23 cellular contexts compared by ENCODE assay signal in genomic region chr7:92076509-92076908, GRCh38. TPM values are rescaled to one million over a fixed set of nuclear protein-coding genes. Genes with fewer than 3 reads are reported as not detected.
A peak's percentile ranks its signal among the peaks of the same experiment; 100 is the strongest.
DNase-seq lines count a peak whose midpoint lies in the region; ATAC-seq and TF ChIP-seq lines count a peak whose summit lies in the region.
"Had no signal": no experiment of that assay in that cellular context is flagged by ENCODE, and none has a peak within 500 bp of the region (broad histone marks: within the 10 kb centered on the region; RNA-seq: fewer than 3 reads in every experiment).

No MANE protein-coding gene starts in this region.

- H3K9me3 ChIP-seq in PC-3 (ENCODE audit: low read length), result no peaks in the 10 kb centered on the region
- H3K9me3 ChIP-seq in mammary epithelial cell (replicated peaks; ENCODE audit: insufficient read depth, low read length), result no peaks in the 10 kb centered on the region
- no peaks in the 10 kb centered on the region for H3K9me3 ChIP-seq in left lung
- H3K9me3 ChIP-seq in uterus, result no peaks in the 10 kb centered on the region
- H3K9me3 ChIP-seq: colonic mucosa, heart right ventricle, right lobe of liver, tibial nerve had no signal

- H3K4me1 Mint-ChIP-seq in type B pancreatic cell (ENCODE audit: unreplicated experiment), result no peaks in the 10 kb centered on the region
- H3K4me1 Mint-ChIP-seq: brain; CD8-positive, alpha-beta memory T cell; H9; naive B cell; stimulated activated memory B cell treated with anti-CD40 and anti-IgM and Interleukin-4, amounts not matched to agents 10 μg/mL and 1 μg/mL and 100 μg/mL, for 72 hours had no signal

- no peak overlapping the region for H3K9ac ChIP-seq in PC-3 (ENCODE audit: low read length)
- H3K9ac ChIP-seq in mammary epithelial cell (ENCODE audit: insufficient read depth, low read length), result peak overlapping the region; percentile 29

- intact Hi-C loops in PC-3 (cut with micrococcal nuclease), result no loop called here
- intact Hi-C loops in mammary epithelial cell (cut with micrococcal nuclease), result no loop called here
- intact Hi-C loops in left lung (cut with DNase I), result no loop called here
- intact Hi-C loops in uterus (cut with DNase I; ENCODE audit: low total_unique reads), result no loop called here

- H3K4me3 Mint-ChIP-seq in type B pancreatic cell, result peak overlapping the region; percentile 66
- H3K4me3 Mint-ChIP-seq: brain; CD8-positive, alpha-beta memory T cell; H9; stimulated activated memory B cell treated with anti-CD40 and anti-IgM and Interleukin-4, amounts not matched to agents 10 μg/mL and 1 μg/mL and 100 μg/mL, for 72 hours had no signal

- H2AFZ ChIP-seq in PC-3 (ENCODE audit: low read length) (no peak overlapping the region), mammary epithelial cell (ENCODE audit: low read depth, low read length) (peak overlapping the region; percentile 43)

- CTCF ChIA-PET in PC-3 (lab: Charles Lee), result no interaction called here
- CTCF ChIA-PET in mammary epithelial cell (lab: Charles Lee; ENCODE audit: low non-redundant PET), result no interaction called here

- H4K20me1 ChIP-seq in PC-3 (ENCODE audit: low read length) (peaks cover 4% of the 10 kb centered on the region; the same call in 1 of the 2 replicates), mammary epithelial cell (ENCODE audit: insufficient read depth, low read length) (no peaks in the 10 kb centered on the region)

- peaks cover 17% of the 10 kb centered on the region for H3K4me1 ChIP-seq in PC-3 (ENCODE audit: insufficient read depth, low read length)
- H3K4me1 ChIP-seq in mammary epithelial cell (ENCODE audit: insufficient read depth, low read length), result peaks cover 10% of the 10 kb centered on the region
- no peaks in the 10 kb centered on the region for H3K4me1 ChIP-seq in left lung
- H3K4me1 ChIP-seq in uterus, result no peaks in the 10 kb centered on the region
- H3K4me1 ChIP-seq: colonic mucosa, heart right ventricle, right lobe of liver, tibial nerve had no signal

- TF ChIP-seq CTCF in PC-3 (conservative IDR thresholded peaks at IDR 0.05; ENCODE audit: low read depth, low read length), result no peak
- no peak for TF ChIP-seq CTCF in mammary epithelial cell (conservative IDR thresholded peaks at IDR 0.05 in 1 of 2, IDR thresholded peaks at IDR 0.05 in 1 of 2; ENCODE audit: extremely low read depth in 1 of 2, insufficient read depth in 1 of 2, low read depth in 1 of 2, low read length in 2 of 2)
- TF ChIP-seq CTCF in left lung (IDR thresholded peaks at IDR 0.05), result no peak
- TF ChIP-seq CTCF in type B pancreatic cell (conservative IDR thresholded peaks at IDR 0.05), result no peak
- TF ChIP-seq CTCF in uterus (IDR thresholded peaks at IDR 0.05), result no peak

- dilution Hi-C loops in mammary epithelial cell (cut with HindIII; ENCODE audit: low sequenced_read_pairs), result no loop called here

- H3K27ac Mint-ChIP-seq in type B pancreatic cell, result peak overlapping the region; percentile 96
- H3K27ac Mint-ChIP-seq: brain; H9; stimulated activated memory B cell treated with anti-CD40 and anti-IgM and Interleukin-4, amounts not matched to agents 10 μg/mL and 1 μg/mL and 100 μg/mL, for 72 hours had no signal

- no peaks in the 10 kb centered on the region for H3K27me3 Mint-ChIP-seq in type B pancreatic cell
- H3K27me3 Mint-ChIP-seq: brain; CD8-positive, alpha-beta memory T cell; naive B cell; stimulated activated memory B cell treated with anti-CD40 and anti-IgM and Interleukin-4, amounts not matched to agents 10 μg/mL and 1 μg/mL and 100 μg/mL, for 72 hours had no signal

- no peak overlapping the region; the same call in 1 of the 2 replicates for H3K27ac ChIP-seq in PC-3 (ENCODE audit: low read length)
- H3K27ac ChIP-seq in mammary epithelial cell (ENCODE audit: insufficient read depth, low read depth, low read length), result peak overlapping the region; percentile 66
- peak overlapping the region in 1 of 2 donors; percentile 9 for H3K27ac ChIP-seq in left lung
- H3K27ac ChIP-seq in uterus, result no peak overlapping the region
- H3K27ac ChIP-seq: colonic mucosa, heart right ventricle, right lobe of liver, tibial nerve, WERI-Rb-1 had no signal

- no peaks in the 10 kb centered on the region for H3F3A ChIP-seq in PC-3 (ENCODE audit: low read length, unreplicated experiment)

- in situ Hi-C loops in mammary epithelial cell (cut with MboI; ENCODE audit: low sequenced_read_pairs in 2 of 2), result no loop called here

- peak; percentile 90 for ATAC-seq in PC-3
- peak; percentile 97 for ATAC-seq in left lung
- no peak for ATAC-seq in GM18867 (IDR thresholded peaks at IDR 0.05; ENCODE audit: unreplicated experiment)
- ATAC-seq: heart right ventricle; HepG2; right lobe of liver; stimulated activated memory B cell treated with anti-CD40 and anti-IgM and Interleukin-4, amounts not matched to agents 10 μg/mL and 1 μg/mL and 100 μg/mL, for 72 hours had no signal

- H3K79me2 ChIP-seq in PC-3 (ENCODE audit: low read length) (no peaks in the 10 kb centered on the region), mammary epithelial cell (ENCODE audit: insufficient read depth, low read length) (no peaks in the 10 kb centered on the region)

- H3K9me3 Mint-ChIP-seq in type B pancreatic cell, result peaks cover 3% of the 10 kb centered on the region
- H3K9me3 Mint-ChIP-seq: brain; CD8-positive, alpha-beta memory T cell; H9; naive B cell; stimulated activated memory B cell treated with anti-CD40 and anti-IgM and Interleukin-4, amounts not matched to agents 10 μg/mL and 1 μg/mL and 100 μg/mL, for 72 hours had no signal

- peak; percentile 67 for DNase-seq in PC-3
- peak; percentile 81 for DNase-seq in mammary epithelial cell
- DNase-seq in left lung, result no peak
- no peak for DNase-seq in type B pancreatic cell (ENCODE audit: extremely low spot score, unreplicated experiment)
- DNase-seq in uterus, result no peak
- no peak for DNase-seq in HUDEP-2 (lab: John Stamatoyannopoulos, UW; ENCODE audit: unreplicated experiment in 76 of 76)
- DNase-seq: activated CD8-positive, alpha-beta memory T cell treated with anti-CD3 and anti-CD28 coated beads, Interleukin-2, amount 50 U/mL, for 48 hours; activated effector memory CD4-positive, alpha-beta T cell treated with Interleukin-2 at 50 U/mL for 16 hours; AML-193; CD8-positive, alpha-beta memory T cell; colonic mucosa; DND-41; H9; heart right ventricle; naive B cell; NCI-H510A treated with DMSO at 0.1 percent for 48 hours; right lobe of liver; WERI-Rb-1 had no signal

- H3K36me3 ChIP-seq in PC-3 (ENCODE audit: low read depth, low read length) (no peaks in the 10 kb centered on the region), mammary epithelial cell (ENCODE audit: insufficient read depth, low read length) (peaks cover 5% of the 10 kb centered on the region), left lung (peaks cover 0 to 62% of the 10 kb centered on the region in 2 donors), uterus (no peaks in the 10 kb centered on the region)
- H3K36me3 ChIP-seq: colonic mucosa had no signal

- no peaks in the 10 kb centered on the region for H3K9me2 ChIP-seq in PC-3 (replicated peaks; ENCODE audit: low read length)

- TF ChIP-seq POLR2A in uterus (IDR thresholded peaks at IDR 0.05), result no peak

- H3K27me3 ChIP-seq in PC-3 (ENCODE audit: low read length), result no peaks in the 10 kb centered on the region
- H3K27me3 ChIP-seq in mammary epithelial cell (ENCODE audit: insufficient read depth, low read length), result no peaks in the 10 kb centered on the region
- no peaks in the 10 kb centered on the region for H3K27me3 ChIP-seq in left lung
- H3K27me3 ChIP-seq in uterus, result no peaks in the 10 kb centered on the region
- H3K27me3 ChIP-seq: colonic mucosa, heart right ventricle, right lobe of liver, tibial nerve had no signal

- POLR2A ChIA-PET in PC-3 (lab: Charles Lee; ENCODE audit: unreplicated experiment), result no interaction called here

- WGBS in mammary epithelial cell (ENCODE audit: low coverage, missing lambda C conversion rate), result 0% methylated on average over 1 of the region's 1 CpG

- H3K36me3 Mint-ChIP-seq in type B pancreatic cell, result peaks cover 46% of the 10 kb centered on the region

- H3K4me2 ChIP-seq in PC-3 (ENCODE audit: low read length) (peak overlapping the region; percentile 54), mammary epithelial cell (ENCODE audit: insufficient read depth, low read depth, low read length) (peak overlapping the region; percentile 55)

- H3K4me3 ChIP-seq in PC-3 (ENCODE audit: low read length) (no peak overlapping the region), mammary epithelial cell (replicated peaks in 1 of 3; ENCODE audit: insufficient read depth in 1 of 3, low read depth in 2 of 3, low read length in 3 of 3) (peak overlapping the region in 1 of 3 experiments; percentile 25), left lung (no peak overlapping the region), uterus (no peak overlapping the region)
- H3K4me3 ChIP-seq: colonic mucosa, heart right ventricle, right lobe of liver, tibial nerve had no signal

- BruUV-seq in PC-3 (replicated peaks; lab: Mats Ljungman, UMichigan) (no TSS peak), mammary epithelial cell (replicated peaks; lab: Mats Ljungman, UMichigan) (no TSS peak)

RNA-seq across cellular contexts. Expression of gene CYP51A1, which starts 57.8 kb away (rescaled TPM):
- 52.3 and 58.3 TPM in 2 replicates for total RNA-seq in PC-3 (2014; rRNA removed)
- total RNA-seq in mammary epithelial cell, result 100 to 1,000 TPM; 213 to 238 TPM
- polyA plus RNA-seq in mammary epithelial cell, result 28.7 TPM
- 85.3 TPM for polyA minus RNA-seq in mammary epithelial cell
- total RNA-seq in left lung, result 100 to 1,000 TPM; 122 to 271 TPM
- 82.8 and 83.0 TPM in 2 replicates for total RNA-seq in type B pancreatic cell (ENCODE audit: low replicate concordance)
- 100 to 1,000 TPM in 1 of 4 donors, 10 to 100 TPM in 2, 1 to 10 TPM in 1; 7.2 to 121 (median 38.3) TPM for total RNA-seq in uterus

Comparison
In these comparisons a context has a peak if more than half of its experiments do, and no peak if none do; other contexts are left out.
1. DNase-seq: peak in PC-3 (single experiment) and mammary epithelial cell (single experiment); none in left lung (0 of 2), type B pancreatic cell (single experiment), uterus (0 of 2) and HUDEP-2 (0 of 76).